In genomic region chr1:39046811-39047210, GRCh38 we compare ENCODE assay signal across 14 cellular contexts. TPM values are rescaled to one million over a fixed set of nuclear protein-coding genes. Genes with fewer than 3 reads are reported as not detected.
A peak's percentile ranks its signal among the peaks of the same experiment; 100 is the strongest.
DNase-seq lines count a peak whose midpoint lies in the region; ATAC-seq and TF ChIP-seq lines count a peak whose summit lies in the region.
"Had no signal": no experiment of that assay in that cellular context is flagged by ENCODE, and none has a peak within 500 bp of the region (broad histone marks: within the 10 kb centered on the region; RNA-seq: fewer than 3 reads in every experiment).

No MANE protein-coding gene starts in this region.

- H3K4me1 Mint-ChIP-seq in endothelial cell (ENCODE audit: unreplicated experiment) = peaks cover 8% of the 10 kb centered on the region

- WGBS in heart left ventricle, 4 donors = 39 to 49% (median 42%) methylated on average over 5 of the region's 5 CpGs
- 50 to 78% (median 58%) methylated on average over 5 of the region's 5 CpGs for WGBS in psoas muscle, 3 donors

- DNase-seq in ascending aorta (ENCODE audit: low spot score in 2 of 2) = no peak
- no peak for DNase-seq in heart left ventricle
- no peak for DNase-seq in psoas muscle
- DNase-seq in endothelial cell (ENCODE audit: low spot score) = no peak
- no peak for DNase-seq in NCI-H2029 (lab: John Stamatoyannopoulos, UW)
- DNase-seq: activated CD8-positive, alpha-beta T cell treated with anti-CD3 and anti-CD28 coated beads for 36 hours; activated naive CD4-positive, alpha-beta T cell treated with anti-CD3 and anti-CD28 coated beads for 36 hours; AML-193; DMS79 treated with DMSO at 0.1 percent for 48 hours; glutamatergic neuron had no signal

- peak overlapping the region; percentile 89 for H3K4me2 ChIP-seq in BLaER1

- TF ChIP-seq POLR2A in heart left ventricle (IDR thresholded peaks at IDR 0.05) = no peak

- 0 out of 2 replicates have a peak overlapping the region, but pooled peaks have one; percentile 42 for H3K4me3 ChIP-seq in BLaER1
- no peak overlapping the region for H3K4me3 ChIP-seq in ascending aorta
- H3K4me3 ChIP-seq in heart left ventricle = no peak overlapping the region
- H3K4me3 ChIP-seq in psoas muscle = no peak overlapping the region

- no peak for TF ChIP-seq CTCF in ascending aorta (IDR thresholded peaks at IDR 0.05)
- TF ChIP-seq CTCF in heart left ventricle (IDR thresholded peaks at IDR 0.05) = no peak
- no peak for TF ChIP-seq CTCF in psoas muscle (IDR thresholded peaks at IDR 0.05)
- TF ChIP-seq CTCF in endothelial cell (IDR thresholded peaks at IDR 0.05; ENCODE audit: unreplicated experiment) = no peak

- peaks cover 15% of the 10 kb centered on the region for H3K36me3 Mint-ChIP-seq in endothelial cell (ENCODE audit: low read depth, unreplicated experiment)

- ATAC-seq in heart left ventricle (peak in 3 of 4 donors; percentile 3 to 17 (median 13)), psoas muscle (peak in 3 of 4 donors; percentile 13 to 43 (median 35)), GM19328 (IDR thresholded peaks at IDR 0.05; ENCODE audit: unreplicated experiment) (no peak), HG02938 (IDR thresholded peaks at IDR 0.05; ENCODE audit: unreplicated experiment) (no peak)
- ATAC-seq: activated CD8-positive, alpha-beta T cell treated with anti-CD3 and anti-CD28 coated beads for 36 hours had no signal

- peaks cover 18% of the 10 kb centered on the region for H3K36me3 ChIP-seq in BLaER1
- peaks cover 2 to 10% of the 10 kb centered on the region in 2 donors for H3K36me3 ChIP-seq in ascending aorta
- peaks cover 0 to 41% (median 11%) of the 10 kb centered on the region in 9 donors for H3K36me3 ChIP-seq in heart left ventricle
- peaks cover 2 to 53% of the 10 kb centered on the region in 2 donors for H3K36me3 ChIP-seq in psoas muscle (ENCODE audit: insufficient read depth in 1 of 2, low read depth in 1 of 2)

- H3K27ac Mint-ChIP-seq in endothelial cell (ENCODE audit: unreplicated experiment) = no peak overlapping the region
- H3K27ac Mint-ChIP-seq: activated CD8-positive, alpha-beta T cell treated with anti-CD3 and anti-CD28 coated beads for 36 hours; activated naive CD4-positive, alpha-beta T cell treated with anti-CD3 and anti-CD28 coated beads for 36 hours had no signal

- H3K4me1 ChIP-seq in BLaER1 (peaks cover 79% of the 10 kb centered on the region), ascending aorta (no peaks in the 10 kb centered on the region), heart left ventricle (peaks cover 0 to 19% (median 14%) of the 10 kb centered on the region in 12 donors), psoas muscle (peaks cover 12% of the 10 kb centered on the region)

- no peaks in the 10 kb centered on the region for H4K20me1 ChIP-seq in BLaER1

- H3K9ac ChIP-seq in BLaER1 = peak overlapping the region; percentile 67; the same call in 1 of the 2 replicates

- H3K27ac ChIP-seq in BLaER1 = peak overlapping the region; percentile 84
- peak overlapping the region; percentile 75 to 80 for H3K27ac ChIP-seq in ascending aorta
- peak overlapping the region; percentile 0 to 91 (median 74) for H3K27ac ChIP-seq in heart left ventricle
- H3K27ac ChIP-seq in psoas muscle = peak overlapping the region; percentile 76
- H3K27ac ChIP-seq: neutrophil had no signal

- H3K27me3 Mint-ChIP-seq in endothelial cell (ENCODE audit: unreplicated experiment) = peaks cover 3% of the 10 kb centered on the region
- H3K27me3 Mint-ChIP-seq: activated CD8-positive, alpha-beta T cell treated with anti-CD3 and anti-CD28 coated beads for 36 hours had no signal

- H3K27me3 ChIP-seq in BLaER1 (no peaks in the 10 kb centered on the region), ascending aorta (no peaks in the 10 kb centered on the region), heart left ventricle (no peaks in the 10 kb centered on the region), psoas muscle (ENCODE audit: insufficient read depth in 3 of 3, low read length in 2 of 3) (no peaks in the 10 kb centered on the region)
- H3K27me3 ChIP-seq: neutrophil had no signal

- no peak overlapping the region for H3K4me3 Mint-ChIP-seq in endothelial cell (ENCODE audit: unreplicated experiment)
- H3K4me3 Mint-ChIP-seq: activated CD8-positive, alpha-beta T cell treated with anti-CD3 and anti-CD28 coated beads for 36 hours; activated naive CD4-positive, alpha-beta T cell treated with anti-CD3 and anti-CD28 coated beads for 36 hours had no signal

- intact Hi-C loops in ascending aorta (cut with DNase I) (no loop called here), heart left ventricle (cut with DNase I) (no loop called here), psoas muscle (cut with DNase I) (no loop called here)

- no peaks in the 10 kb centered on the region for H3K9me3 ChIP-seq in BLaER1
- no peaks in the 10 kb centered on the region for H3K9me3 ChIP-seq in ascending aorta
- H3K9me3 ChIP-seq in heart left ventricle = no peaks in the 10 kb centered on the region
- H3K9me3 ChIP-seq in psoas muscle = no peaks in the 10 kb centered on the region
- H3K9me3 ChIP-seq: neutrophil had no signal

- no peaks in the 10 kb centered on the region for H3K9me3 Mint-ChIP-seq in endothelial cell (ENCODE audit: unreplicated experiment)
- H3K9me3 Mint-ChIP-seq: activated CD8-positive, alpha-beta T cell treated with anti-CD3 and anti-CD28 coated beads for 36 hours; activated naive CD4-positive, alpha-beta T cell treated with anti-CD3 and anti-CD28 coated beads for 36 hours had no signal

RNA-seq across cellular contexts. Expression of gene NDUFS5, which starts 20.7 kb away (rescaled TPM):
- total RNA-seq in ascending aorta = 194 TPM
- total RNA-seq in heart left ventricle = 1,000 to 10,000 TPM in 2 of 9 donors, 100 to 1,000 TPM in 7; 292 to 1,815 (median 503) TPM
- polyA plus RNA-seq in heart left ventricle = 1,000 to 10,000 TPM; 1,262 to 4,461 TPM
- 100 to 1,000 TPM; 276 to 407 (median 350) TPM for total RNA-seq in psoas muscle
- polyA plus RNA-seq in psoas muscle = 100 to 1,000 TPM; 629 to 910 (median 836) TPM
- 200 TPM for total RNA-seq in endothelial cell (ENCODE audit: unreplicated experiment)

RNA-seq across cellular contexts. Expression of gene AKIRIN1, which starts 55.7 kb away (rescaled TPM):
- total RNA-seq in ascending aorta (29.6 TPM), heart left ventricle (10 to 100 TPM; 42.5 to 68.1 (median 59.1) TPM), psoas muscle (10 to 100 TPM; 20.0 to 41.7 (median 35.0) TPM), endothelial cell (ENCODE audit: unreplicated experiment) (81.3 TPM)
- polyA plus RNA-seq in heart left ventricle (10 to 100 TPM; 15.8 to 49.0 TPM), psoas muscle (10 to 100 TPM; 27.6 to 65.3 (median 32.8) TPM)

Comparison
In these comparisons a context has a peak if more than half of its experiments do, and no peak if none do; other contexts are left out.
1. ATAC-seq: peak in heart left ventricle (3 of 4) and psoas muscle (3 of 4); none in GM19328 (single experiment) and HG02938 (single experiment).
2. Peak in every context shown above with its lines, with median percentiles within 50 percentile points of each other: H3K27ac ChIP-seq.